Comparison of ENCODE assay signal across 13 cellular contexts in genomic region chr6:43993881-43994523, GRCh38.
DNase-seq lines count a peak whose midpoint lies in the region; ATAC-seq and TF ChIP-seq lines count a peak whose summit lies in the region.
"Had no signal": no experiment of that assay in that cellular context is flagged by ENCODE, and none has a peak within 500 bp of the region (broad histone marks: within the 10 kb centered on the region; RNA-seq: fewer than 3 reads in every experiment).

No MANE protein-coding gene starts in this region.

- peak; percentile 23 for ATAC-seq in stimulated activated naive CD8-positive, alpha-beta T cell treated with anti-CD3 and anti-CD28 coated beads, Interleukin-15, amount 100 ng/mL, for 72 hours
- ATAC-seq in stimulated activated naive CD8-positive, alpha-beta T cell treated with anti-CD3 and anti-CD28 coated beads, Interleukin-15, Interleukin-2, amounts not matched to agents 100 U/mL and 50 U/mL, for 24 hours, result no peak
- ATAC-seq in HG02571 (IDR thresholded peaks at IDR 0.05; ENCODE audit: unreplicated experiment), result no peak

- no peak for TF ChIP-seq POLR2A in uterus (IDR thresholded peaks at IDR 0.05)
- no peak for TF ChIP-seq POLR2A in breast epithelium (IDR thresholded peaks at IDR 0.05)

- TF ChIP-seq CTCF in right atrium auricular region (IDR thresholded peaks at IDR 0.05), result no peak
- TF ChIP-seq CTCF in uterus (IDR thresholded peaks at IDR 0.05), result no peak
- TF ChIP-seq CTCF in hepatocyte (IDR thresholded peaks at IDR 0.05; ENCODE audit: poor library complexity), result no peak
- TF ChIP-seq CTCF in breast epithelium (IDR thresholded peaks at IDR 0.05), result no peak

- WGBS in hepatocyte (ENCODE audit: low lambda C conversion rate, missing lambda C conversion rate), result 73% methylated on average over 5 of the region's 5 CpGs

- H3K9me2 ChIP-seq in hepatocyte (replicated peaks; ENCODE audit: insufficient read depth), result no peaks in the 10 kb centered on the region

- H3K27ac Mint-ChIP-seq in stimulated activated naive CD8-positive, alpha-beta T cell treated with anti-CD3 and anti-CD28 coated beads, Interleukin-15, amount 100 ng/mL, for 72 hours, result no peak overlapping the region

- H4K20me1 ChIP-seq in hepatocyte (ENCODE audit: insufficient read depth, poor library complexity, severe bottlenecking), result no peaks in the 10 kb centered on the region

- H3K4me1 Mint-ChIP-seq in stimulated activated naive CD8-positive, alpha-beta T cell treated with anti-CD3 and anti-CD28 coated beads, Interleukin-15, amount 100 ng/mL, for 72 hours, result peaks cover 6% of the 10 kb centered on the region

- H3K27ac ChIP-seq in right atrium auricular region (peak overlapping the region; percentile 84 to 86), uterus (peak overlapping the region; percentile 24 to 76), hepatocyte (no peak overlapping the region), breast epithelium (no peak overlapping the region)
- H3K27ac ChIP-seq: epithelial cell of prostate, skin epidermis had no signal

- intact Hi-C loops in uterus (cut with DNase I; ENCODE audit: low total_unique reads), result no loop called here
- intact Hi-C loops in breast epithelium (cut with DNase I; ENCODE audit: low total_unique reads), result loop anchor here (10.0 kb wide), 1 partner anchor 81 kb away; no protein-coding TSS in a partner anchor

- H3K9me3 ChIP-seq in right atrium auricular region, result no peaks in the 10 kb centered on the region
- H3K9me3 ChIP-seq in uterus, result no peaks in the 10 kb centered on the region
- no peaks in the 10 kb centered on the region for H3K9me3 ChIP-seq in hepatocyte (ENCODE audit: low read depth)
- no peaks in the 10 kb centered on the region for H3K9me3 ChIP-seq in breast epithelium

- H3K27me3 ChIP-seq in right atrium auricular region (no peaks in the 10 kb centered on the region), uterus (no peaks in the 10 kb centered on the region), hepatocyte (no peaks in the 10 kb centered on the region), breast epithelium (no peaks in the 10 kb centered on the region)

- H3K36me3 ChIP-seq in right atrium auricular region (no peaks in the 10 kb centered on the region), uterus (no peaks in the 10 kb centered on the region), hepatocyte (replicated peaks; ENCODE audit: insufficient read depth, low read depth) (no peaks in the 10 kb centered on the region), breast epithelium (no peaks in the 10 kb centered on the region)

- H3K4me1 ChIP-seq in right atrium auricular region (peaks cover 0 to 20% of the 10 kb centered on the region in 2 donors), uterus (peaks cover 14 to 15% of the 10 kb centered on the region in 2 donors), hepatocyte (ENCODE audit: insufficient read depth) (peaks cover 31% of the 10 kb centered on the region), breast epithelium (peaks cover 0 to 4% of the 10 kb centered on the region in 2 donors)

- no peak overlapping the region for H3K4me3 ChIP-seq in right atrium auricular region
- H3K4me3 ChIP-seq in uterus, result no peak overlapping the region
- no peak overlapping the region for H3K4me3 ChIP-seq in hepatocyte
- H3K4me3 ChIP-seq in breast epithelium, result no peak overlapping the region
- H3K4me3 ChIP-seq: skin epidermis had no signal

- H3K4me3 Mint-ChIP-seq in stimulated activated naive CD8-positive, alpha-beta T cell treated with anti-CD3 and anti-CD28 coated beads, Interleukin-15, amount 100 ng/mL, for 72 hours, result no peak overlapping the region

- DNase-seq in stimulated activated naive CD8-positive, alpha-beta T cell treated with anti-CD3 and anti-CD28 coated beads, Interleukin-15, amount 100 ng/mL, for 72 hours, result no peak
- DNase-seq in stimulated activated naive CD8-positive, alpha-beta T cell treated with anti-CD3 and anti-CD28 coated beads, Interleukin-15, Interleukin-2, amounts not matched to agents 100 U/mL and 50 U/mL, for 24 hours, result no peak
- DNase-seq in NCI-H510A treated with DMSO at 0.1 percent for 48 hours (lab: John Stamatoyannopoulos, UW), result peak; percentile 88
- no peak for DNase-seq in right atrium auricular region (ENCODE audit: low spot score)
- DNase-seq in uterus, result peak; percentile 64 to 74
- DNase-seq in hepatocyte (ENCODE audit: low spot score), result no peak
- no peak for DNase-seq in breast epithelium (ENCODE audit: low spot score in 2 of 2)
- DNase-seq: DND-41, NCI-H1417, T-helper 9 cell had no signal

- H3K4me2 ChIP-seq in hepatocyte, result no peak overlapping the region

- H3K79me2 ChIP-seq in hepatocyte, result no peaks in the 10 kb centered on the region

- no peaks in the 10 kb centered on the region for H3K27me3 Mint-ChIP-seq in stimulated activated naive CD8-positive, alpha-beta T cell treated with anti-CD3 and anti-CD28 coated beads, Interleukin-15, amount 100 ng/mL, for 72 hours

- H3K9me3 Mint-ChIP-seq in stimulated activated naive CD8-positive, alpha-beta T cell treated with anti-CD3 and anti-CD28 coated beads, Interleukin-15, amount 100 ng/mL, for 72 hours, result no peaks in the 10 kb centered on the region

- H2AFZ ChIP-seq in hepatocyte, result no peak overlapping the region

Comparison
In these comparisons a context has a peak if more than half of its experiments do, and no peak if none do; other contexts are left out.
1. DNase-seq: peak in NCI-H510A treated with DMSO at 0.1 percent for 48 hours (single experiment) and uterus (2 of 2); none in stimulated activated naive CD8-positive, alpha-beta T cell treated with anti-CD3 and anti-CD28 coated beads, Interleukin-15, amount 100 ng/mL, for 72 hours (0 of 2), stimulated activated naive CD8-positive, alpha-beta T cell treated with anti-CD3 and anti-CD28 coated beads, Interleukin-15, Interleukin-2, amounts not matched to agents 100 U/mL and 50 U/mL, for 24 hours (single experiment), right atrium auricular region (single experiment), hepatocyte (single experiment) and breast epithelium (0 of 2).
2. H3K27ac ChIP-seq: peak in right atrium auricular region (2 of 2) and uterus (2 of 2); none in hepatocyte (single experiment) and breast epithelium (0 of 2).